In the genomic region with DNA sequence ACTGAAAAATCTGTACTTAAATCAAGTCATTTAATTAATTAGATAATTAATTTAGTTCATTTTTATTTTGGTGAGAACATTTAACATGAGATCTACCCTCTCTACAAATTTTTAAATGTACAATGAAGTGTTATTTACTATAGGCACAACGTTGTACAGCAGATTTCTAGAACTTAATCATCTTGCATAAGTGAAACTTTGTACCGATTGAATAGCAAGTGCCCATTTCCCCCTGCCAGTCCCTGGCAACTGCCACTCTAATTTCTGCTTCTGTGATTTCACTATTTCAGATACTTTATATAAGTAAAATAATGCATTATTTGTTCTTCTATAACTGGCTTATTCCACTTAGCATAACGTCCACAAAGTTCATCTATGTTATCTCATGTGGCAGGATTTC, we compare ENCODE assay signal across 29 cellular contexts. TPM values are rescaled to one million over a fixed set of nuclear protein-coding genes. Genes with fewer than 3 reads are reported as not detected.
"Had no signal": no experiment of that assay in that cellular context is flagged by ENCODE, and none has a peak within 500 bp of the region (broad histone marks: within the 10 kb centered on the region; RNA-seq: fewer than 3 reads in every experiment).

No MANE protein-coding gene starts in this region.

- FAIRE-seq: urothelium cell line had no signal

- H3K27me3 ChIP-seq: stomach, suprapubic skin, testis, thyroid gland, tibial artery, tibial nerve, transverse colon, upper lobe of left lung, upper lobe of right lung, uterus, vagina had no signal

- H3K9me3 Mint-ChIP-seq: stimulated activated effector memory CD8-positive, alpha-beta T cell treated with anti-CD3 and anti-CD28 coated beads, Interleukin-12 subunit alpha, Interleukin-12 subunit beta, amount 100 ng/mL, for 72 hours; stimulated activated memory B cell treated with anti-CD40 and anti-IgM and Interleukin-4, amounts not matched to agents 10 μg/mL and 1 μg/mL and 100 μg/mL, for 72 hours; stimulated activated naive B cell treated with anti-CD40 and anti-IgM and Interleukin-4, amounts not matched to agents 10 μg/mL and 1 μg/mL and 100 μg/mL, for 72 hours; stimulated activated naive CD8-positive, alpha-beta T cell treated with anti-CD3 and anti-CD28 coated beads, Interleukin-15, amount 100 ng/mL, for 72 hours; stimulated activated naive CD8-positive, alpha-beta T cell treated with anti-CD3 and anti-CD28 coated beads, Interleukin-15, Interleukin-2, amounts not matched to agents 100 ng/mL and 50 ng/mL, for 24 hours; type B pancreatic cell had no signal

- H3K9me3 ChIP-seq: stomach, suprapubic skin, testis, thoracic aorta, thyroid gland, tibial artery, tibial nerve, transverse colon, upper lobe of left lung, upper lobe of right lung, uterus, vagina had no signal

- H3K27ac ChIP-seq: stomach, suprapubic skin, testis, thoracic aorta, thyroid gland, tibial artery, tibial nerve, transverse colon, upper lobe of left lung, upper lobe of right lung, uterus, vagina had no signal

- H3K4me1 Mint-ChIP-seq: stimulated activated memory B cell treated with anti-CD40 and anti-IgM and Interleukin-4, amounts not matched to agents 10 μg/mL and 1 μg/mL and 100 μg/mL, for 72 hours; stimulated activated naive B cell treated with anti-CD40 and anti-IgM and Interleukin-4, amounts not matched to agents 10 μg/mL and 1 μg/mL and 100 μg/mL, for 72 hours; stimulated activated naive CD8-positive, alpha-beta T cell treated with anti-CD3 and anti-CD28 coated beads, Interleukin-15, amount 100 ng/mL, for 72 hours had no signal

- H3K36me3 Mint-ChIP-seq: stimulated activated effector memory CD8-positive, alpha-beta T cell treated with anti-CD3 and anti-CD28 coated beads, Interleukin-12 subunit alpha, Interleukin-12 subunit beta, amount 100 ng/mL, for 72 hours; stimulated activated memory B cell treated with anti-CD40 and anti-IgM and Interleukin-4, amounts not matched to agents 10 μg/mL and 1 μg/mL and 100 μg/mL, for 72 hours; stimulated activated naive B cell treated with anti-CD40 and anti-IgM and Interleukin-4, amounts not matched to agents 10 μg/mL and 1 μg/mL and 100 μg/mL, for 72 hours; type B pancreatic cell had no signal

- H3K27ac Mint-ChIP-seq: stimulated activated effector memory CD8-positive, alpha-beta T cell treated with anti-CD3 and anti-CD28 coated beads, Interleukin-12 subunit alpha, Interleukin-12 subunit beta, amount 100 ng/mL, for 72 hours; stimulated activated memory B cell treated with anti-CD40 and anti-IgM and Interleukin-4, amounts not matched to agents 10 μg/mL and 1 μg/mL and 100 μg/mL, for 72 hours; stimulated activated naive B cell treated with anti-CD40 and anti-IgM and Interleukin-4, amounts not matched to agents 10 μg/mL and 1 μg/mL and 100 μg/mL, for 72 hours; stimulated activated naive CD8-positive, alpha-beta T cell treated with anti-CD3 and anti-CD28 coated beads, Interleukin-15, amount 100 ng/mL, for 72 hours; stimulated activated naive CD8-positive, alpha-beta T cell treated with anti-CD3 and anti-CD28 coated beads, Interleukin-15, Interleukin-2, amounts not matched to agents 100 ng/mL and 50 ng/mL, for 24 hours; type B pancreatic cell had no signal

- H3K4me3 ChIP-seq: stomach, suprapubic skin, testis, thoracic aorta, thyroid gland, tibial artery, tibial nerve, transverse colon, upper lobe of left lung, upper lobe of right lung, uterus, vagina had no signal

- H3K27me3 Mint-ChIP-seq: stimulated activated memory B cell treated with anti-CD40 and anti-IgM and Interleukin-4, amounts not matched to agents 10 μg/mL and 1 μg/mL and 100 μg/mL, for 72 hours; stimulated activated naive CD8-positive, alpha-beta T cell treated with anti-CD3 and anti-CD28 coated beads, Interleukin-15, amount 100 ng/mL, for 72 hours; stimulated activated naive CD8-positive, alpha-beta T cell treated with anti-CD3 and anti-CD28 coated beads, Interleukin-15, Interleukin-2, amounts not matched to agents 100 ng/mL and 50 ng/mL, for 24 hours; type B pancreatic cell had no signal

- H3K4me1 ChIP-seq: stomach, suprapubic skin, testis, thyroid gland, tibial artery, tibial nerve, transverse colon, upper lobe of left lung, upper lobe of right lung, uterus, vagina had no signal

- ATAC-seq: stimulated activated effector memory CD8-positive, alpha-beta T cell treated with anti-CD3 and anti-CD28 coated beads, Interleukin-12 subunit alpha, Interleukin-12 subunit beta, amount 100 ng/mL, for 72 hours; stimulated activated memory B cell treated with anti-CD40 and anti-IgM and Interleukin-4, amounts not matched to agents 10 μg/mL and 1 μg/mL and 100 μg/mL, for 72 hours; stimulated activated naive B cell treated with anti-CD40 and anti-IgM and Interleukin-4, amounts not matched to agents 10 μg/mL and 1 μg/mL and 100 μg/mL, for 72 hours; stimulated activated naive CD8-positive, alpha-beta T cell treated with anti-CD3 and anti-CD28 coated beads, Interleukin-15, amount 100 ng/mL, for 72 hours; stimulated activated naive CD8-positive, alpha-beta T cell treated with anti-CD3 and anti-CD28 coated beads, Interleukin-15, Interleukin-2, amounts not matched to agents 100 U/mL and 50 U/mL, for 24 hours; upper lobe of right lung had no signal

- H3K36me3 ChIP-seq: stomach, suprapubic skin, thoracic aorta, thyroid gland, tibial artery, tibial nerve, transverse colon, upper lobe of left lung, upper lobe of right lung, uterus, vagina had no signal

- DNase-seq: stimulated activated CD4-positive, alpha-beta T cell treated with anti-CD3 and anti-CD28 coated beads, Interleukin-2, amount 100 ng/mL, for 48 hours; stimulated activated CD4-positive, alpha-beta T cell treated with anti-CD3 and anti-CD28 coated beads, Interleukin-4, amount 100 ng/mL, for 1 hour; stimulated activated CD4-positive, alpha-beta T cell treated with anti-CD3 and anti-CD28 coated beads, Interleukin-4, amount 100 ng/mL, for 24 hours; stimulated activated CD4-positive, alpha-beta T cell treated with anti-CD3 and anti-CD28 coated beads, Interleukin-4, amount 100 ng/mL, for 4 hours; stimulated activated CD8-positive, alpha-beta memory T cell treated with anti-CD3 and anti-CD28 coated beads, Interleukin-4, amount 100 ng/mL, for 48 hours; stimulated activated naive B cell treated with anti-CD40 and anti-IgM and Interleukin-4, amounts not matched to agents 10 μg/mL and 1 μg/mL and 100 μg/mL, for 72 hours; stimulated activated naive CD4-positive, alpha-beta T cell; stimulated activated naive CD4-positive, alpha-beta T cell treated with Interleukin-2 at 50 U/mL for 16 hours; stimulated activated naive CD8-positive, alpha-beta T cell treated with anti-CD3 and anti-CD28 coated beads, Interleukin-15, amount 100 ng/mL, for 72 hours; stimulated activated naive CD8-positive, alpha-beta T cell treated with anti-CD3 and anti-CD28 coated beads, Interleukin-15, Interleukin-2, amounts not matched to agents 100 U/mL and 50 U/mL, for 24 hours; stomach; substantia nigra; testis; thyroid gland; tibial artery; transverse colon; trophoblast cell; upper lobe of left lung; upper lobe of right lung; uterus had no signal

- H3K4me3 Mint-ChIP-seq: stimulated activated effector memory CD8-positive, alpha-beta T cell treated with anti-CD3 and anti-CD28 coated beads, Interleukin-12 subunit alpha, Interleukin-12 subunit beta, amount 100 ng/mL, for 72 hours; stimulated activated memory B cell treated with anti-CD40 and anti-IgM and Interleukin-4, amounts not matched to agents 10 μg/mL and 1 μg/mL and 100 μg/mL, for 72 hours; stimulated activated naive B cell treated with anti-CD40 and anti-IgM and Interleukin-4, amounts not matched to agents 10 μg/mL and 1 μg/mL and 100 μg/mL, for 72 hours; stimulated activated naive CD8-positive, alpha-beta T cell treated with anti-CD3 and anti-CD28 coated beads, Interleukin-15, amount 100 ng/mL, for 72 hours; stimulated activated naive CD8-positive, alpha-beta T cell treated with anti-CD3 and anti-CD28 coated beads, Interleukin-15, Interleukin-2, amounts not matched to agents 100 ng/mL and 50 ng/mL, for 24 hours; type B pancreatic cell had no signal

RNA-seq across cellular contexts. Expression of a gene that starts 50.1 kb away (rescaled TPM):
- total RNA-seq: thoracic aorta had no signal
